Comparison of ENCODE assay signal across 22 cellular contexts in genomic region chr3:45536316-45536715, GRCh38. TPM values are rescaled to one million over a fixed set of nuclear protein-coding genes. Genes with fewer than 3 reads are reported as not detected.
DNase-seq lines count a peak whose midpoint lies in the region; ATAC-seq, FAIRE-seq and TF ChIP-seq lines count a peak whose summit lies in the region.
"Had no signal": no experiment of that assay in that cellular context is flagged by ENCODE, and none has a peak within 500 bp of the region (broad histone marks: within the 10 kb centered on the region; RNA-seq: fewer than 3 reads in every experiment).

No MANE protein-coding gene starts in this region.

- H3K9me3 ChIP-seq in keratinocyte (ENCODE audit: control insufficient read depth, low read depth, low read length), result no peaks in the 10 kb centered on the region
- H3K9me3 ChIP-seq in upper lobe of left lung, result no peaks in the 10 kb centered on the region

- H3K9me1 ChIP-seq in keratinocyte (ENCODE audit: control insufficient read depth, extremely low read depth, insufficient read depth, low read length), result no peaks in the 10 kb centered on the region

- H3K27ac Mint-ChIP-seq in GM23338 (peak overlapping the region; percentile 9; the same call in 1 of the 2 replicates), brain (peak overlapping the region in 3 of 5 experiments; percentile 68 to 96 (median 95)), type B pancreatic cell (peak overlapping the region; percentile 52)
- H3K27ac Mint-ChIP-seq in activated T-helper 17 cell treated with anti-CD3 and anti-CD28 coated beads, Interleukin-2, amount 50 U/mL, for 72 hours, result no peak overlapping the region
- H3K27ac Mint-ChIP-seq: IgD-negative memory B cell had no signal

- H2AFZ ChIP-seq in GM23338 (no peak overlapping the region), keratinocyte (ENCODE audit: control insufficient read depth, low read length) (no peak overlapping the region)

- no peaks in the 10 kb centered on the region for H3K79me2 ChIP-seq in GM23338 (replicated peaks; ENCODE audit: insufficient read depth)
- no peaks in the 10 kb centered on the region for H3K79me2 ChIP-seq in keratinocyte (ENCODE audit: control insufficient read depth, insufficient read depth, low read length)

- peak; percentile 77 for ATAC-seq in GM23338
- ATAC-seq in activated T-helper 17 cell treated with anti-CD3 and anti-CD28 coated beads, Interleukin-2, amount 50 U/mL, for 72 hours (replicated peaks), result no peak
- no peak for ATAC-seq in GM19467 (IDR thresholded peaks at IDR 0.05; ENCODE audit: unreplicated experiment)
- no peak for ATAC-seq in upper lobe of left lung (ENCODE audit: low FRiP score in 2 of 2)
- ATAC-seq: SK-N-SH treated with all-trans-retinoic acid at 6 μM for 48 hours had no signal

- H3K27me3 Mint-ChIP-seq in GM23338 (ENCODE audit: insufficient read depth, low read depth, poor library complexity), result peaks cover 4% of the 10 kb centered on the region
- H3K27me3 Mint-ChIP-seq in brain, result no peaks in the 10 kb centered on the region
- no peaks in the 10 kb centered on the region for H3K27me3 Mint-ChIP-seq in type B pancreatic cell
- H3K27me3 Mint-ChIP-seq in activated T-helper 17 cell treated with anti-CD3 and anti-CD28 coated beads, Interleukin-2, amount 50 U/mL, for 72 hours, result no peaks in the 10 kb centered on the region
- H3K27me3 Mint-ChIP-seq: IgD-negative memory B cell had no signal

- H3K27ac ChIP-seq in GM23338 (ENCODE audit: low read depth) (no peak overlapping the region), keratinocyte (ENCODE audit: control insufficient read depth, insufficient read depth, low read length) (no peak overlapping the region), upper lobe of left lung (peak overlapping the region in 2 of 4 donors; percentile 40 to 69)
- H3K27ac ChIP-seq: HL-60 had no signal

- no peaks in the 10 kb centered on the region for H3K27me3 ChIP-seq in GM23338 (ENCODE audit: insufficient read depth)
- no peaks in the 10 kb centered on the region for H3K27me3 ChIP-seq in keratinocyte (ENCODE audit: control insufficient read depth, extremely low read depth, insufficient read depth, low read length)
- H3K27me3 ChIP-seq in upper lobe of left lung, result no peaks in the 10 kb centered on the region

- H3K36me3 Mint-ChIP-seq in GM23338 (ENCODE audit: low read depth) (peaks cover 12% of the 10 kb centered on the region; the same call in 1 of the 3 replicates), brain (peaks cover 19% of the 10 kb centered on the region), type B pancreatic cell (peaks cover 14% of the 10 kb centered on the region)
- peaks cover 20% of the 10 kb centered on the region for H3K36me3 Mint-ChIP-seq in activated T-helper 17 cell treated with anti-CD3 and anti-CD28 coated beads, Interleukin-2, amount 50 U/mL, for 72 hours (ENCODE audit: low read depth)

- H3K4me1 ChIP-seq in GM23338 (ENCODE audit: insufficient read depth), result no peaks in the 10 kb centered on the region
- peaks cover 9% of the 10 kb centered on the region for H3K4me1 ChIP-seq in keratinocyte (ENCODE audit: control insufficient read depth, extremely low read depth, insufficient read depth, low read length)
- peaks cover 34 to 50% (median 49%) of the 10 kb centered on the region in 4 donors for H3K4me1 ChIP-seq in upper lobe of left lung

- H4K20me1 ChIP-seq in GM23338 (replicated peaks; ENCODE audit: insufficient read depth) (peaks cover 12% of the 10 kb centered on the region; the same call in 1 of the 2 replicates), keratinocyte (ENCODE audit: control insufficient read depth, extremely low read depth, insufficient read depth, low read length) (no peaks in the 10 kb centered on the region)

- H3K4me1 Mint-ChIP-seq in GM23338 (peaks cover 8% of the 10 kb centered on the region; the same call in 2 of the 3 replicates), brain (peaks cover 34% of the 10 kb centered on the region), type B pancreatic cell (ENCODE audit: unreplicated experiment) (peaks cover 14% of the 10 kb centered on the region)
- H3K4me1 Mint-ChIP-seq in activated T-helper 17 cell treated with anti-CD3 and anti-CD28 coated beads, Interleukin-2, amount 50 U/mL, for 72 hours, result no peaks in the 10 kb centered on the region
- H3K4me1 Mint-ChIP-seq: IgD-negative memory B cell had no signal

- no peak for TF ChIP-seq EP300 in upper lobe of left lung (IDR thresholded peaks at IDR 0.05)

- no peak overlapping the region for H3K4me3 ChIP-seq in GM23338
- no peak overlapping the region for H3K4me3 ChIP-seq in keratinocyte (ENCODE audit: control insufficient read depth in 2 of 3, extremely low read depth in 1 of 3, insufficient read depth in 2 of 3, low read depth in 1 of 3, low read length in 3 of 3)
- no peak overlapping the region for H3K4me3 ChIP-seq in upper lobe of left lung

- H3K4me2 ChIP-seq in GM23338 (no peak overlapping the region), keratinocyte (ENCODE audit: control insufficient read depth, extremely low read depth, insufficient read depth, low read depth, low read length) (peak overlapping the region; percentile 44)

- no peak for TF ChIP-seq CTCF in GM23338 (conservative IDR thresholded peaks at IDR 0.05; ENCODE audit: low read depth in 2 of 2)
- no peak for TF ChIP-seq CTCF in brain (conservative IDR thresholded peaks at IDR 0.05)
- TF ChIP-seq CTCF in keratinocyte (optimal IDR thresholded peaks at IDR 0.05 in 1 of 3, IDR thresholded peaks at IDR 0.05 in 1 of 3, conservative IDR thresholded peaks at IDR 0.05 in 1 of 3; ENCODE audit: extremely low read depth in 1 of 3, insufficient read depth in 2 of 3, low read length in 3 of 3), result no peak
- TF ChIP-seq CTCF in type B pancreatic cell (conservative IDR thresholded peaks at IDR 0.05), result no peak
- no peak for TF ChIP-seq CTCF in upper lobe of left lung (IDR thresholded peaks at IDR 0.05)

- FAIRE-seq in keratinocyte (lab: Jason Lieb, UNC), result peak; percentile 71
- FAIRE-seq: HTR-8/SVneo, RCC 7860 had no signal

- TF ChIP-seq POLR2A in upper lobe of left lung (IDR thresholded peaks at IDR 0.05), result no peak

- DNase-seq in GM23338 (ENCODE audit: low spot score), result no peak
- DNase-seq in keratinocyte (ENCODE audit: low read depth, low spot score), result no peak
- no peak for DNase-seq in type B pancreatic cell (ENCODE audit: extremely low spot score, unreplicated experiment)
- no peak for DNase-seq in upper lobe of left lung
- DNase-seq: DMS79 treated with DMSO at 0.1 percent for 48 hours; H9; Karpas-422; NCI-H1092; NCI-H146; NCI-H2081; NCI-H748 treated with DMSO at 0.1 percent for 48 hours; NK-92 treated with Interleukin-12 subunit alpha and Interleukin-12 subunit beta, amount 100 ng/mL, for 24 hours; SHP77 had no signal

- H3F3A ChIP-seq in GM23338 (replicated peaks; ENCODE audit: low read depth), result no peaks in the 10 kb centered on the region

- dilution Hi-C loops in keratinocyte (cut with MboI; ENCODE audit: extremely low pct_ligation_motif_present, low sequenced_read_pairs), result no loop called here

- no peak overlapping the region for H3K9ac ChIP-seq in keratinocyte (ENCODE audit: control insufficient read depth, extremely low read depth, insufficient read depth, low read length)

- H3K9me3 Mint-ChIP-seq in GM23338 (no peaks in the 10 kb centered on the region), brain (no peaks in the 10 kb centered on the region), type B pancreatic cell (no peaks in the 10 kb centered on the region)
- H3K9me3 Mint-ChIP-seq in activated T-helper 17 cell treated with anti-CD3 and anti-CD28 coated beads, Interleukin-2, amount 50 U/mL, for 72 hours, result no peaks in the 10 kb centered on the region
- H3K9me3 Mint-ChIP-seq: CD14-positive monocyte, H9, IgD-negative memory B cell had no signal

- H3K36me3 ChIP-seq in GM23338 (ENCODE audit: insufficient read depth) (no peaks in the 10 kb centered on the region; the same call in 1 of the 2 replicates), keratinocyte (ENCODE audit: control insufficient read depth in 2 of 2, extremely low read depth in 1 of 2, insufficient read depth in 2 of 2, low read length in 2 of 2) (peaks cover 5 to 11% of the 10 kb centered on the region in 2 experiments), upper lobe of left lung (no peaks in the 10 kb centered on the region)

- H3K4me3 Mint-ChIP-seq in GM23338 (no peak overlapping the region), brain (no peak overlapping the region), type B pancreatic cell (no peak overlapping the region)
- no peak overlapping the region for H3K4me3 Mint-ChIP-seq in activated T-helper 17 cell treated with anti-CD3 and anti-CD28 coated beads, Interleukin-2, amount 50 U/mL, for 72 hours
- H3K4me3 Mint-ChIP-seq: CD14-positive monocyte, H9, IgD-negative memory B cell had no signal

- 84 to 90% methylated on average over 5 of the region's 5 CpGs for WGBS in upper lobe of left lung, 2 donors

- H3K9me2 ChIP-seq in GM23338 (ENCODE audit: insufficient read depth), result no peaks in the 10 kb centered on the region

TF ChIP-seq in GM23338, 12 proteins besides CTCF, POLR2A, EP300 and RAD21 (continues in another document):
- TF ChIP-seq CREB1 (CRISPR knock-in tag; IDR thresholded peaks at IDR 0.05; ENCODE audit: low read depth) (no peak), NANOG (IDR thresholded peaks at IDR 0.05; ENCODE audit: borderline replicate concordance) (no peak), EZH2 (IDR thresholded peaks at IDR 0.05; ENCODE audit: low read depth, unreplicated experiment) (no peak), EZH2phosphoT487 (IDR thresholded peaks at IDR 0.05; ENCODE audit: unreplicated experiment) (no peak), JUNB (IDR thresholded peaks at IDR 0.05; ENCODE audit: unreplicated experiment) (no peak), ZNF114 (CRISPR knock-in tag; IDR thresholded peaks at IDR 0.05) (no peak)

RNA-seq across cellular contexts. Expression of gene LIMD1, which starts 58.2 kb away (rescaled TPM):
- 21.8 and 31.5 TPM in 2 replicates for total RNA-seq in GM23338 (2014; rRNA removed; shearing (Covaris generic))
- polyA plus RNA-seq in GM23338 (2016; fragmentation: Nextera tagmentation; extraction: Ambion mirVana), result 8.3 and 10.2 TPM in 2 replicates
- 1.3 TPM for polyA plus RNA-seq in brain (ENCODE audit: insufficient read depth, low read depth, low replicate concordance)
- polyA plus RNA-seq in keratinocyte, result 4.7 to 7.1 TPM (median 7.1 TPM) in 3 replicates
- 1.2 TPM for polyA plus RNA-seq in keratinocyte (2011; ENCODE audit: low read depth)
- 3.3 TPM in 2 replicates for polyA plus RNA-seq in keratinocyte (2011; cell fraction: cytosol; rRNA removed)
- 12.5 and 15.0 TPM in 2 replicates for polyA plus RNA-seq in keratinocyte (2011; cell fraction: nucleus; rRNA removed)
- polyA plus RNA-seq in keratinocyte (2012; ENCODE audit: low replicate concordance), result 3.2 and 6.3 TPM in 2 replicates
- polyA minus RNA-seq in keratinocyte, result 22.9 to 26.4 TPM (median 26.1 TPM) in 3 replicates
- polyA minus RNA-seq in keratinocyte (2011; cell fraction: cytosol; rRNA and poly(A)+ RNA removed), result 6.3 TPM
- polyA minus RNA-seq in keratinocyte (2011; cell fraction: nucleus; rRNA and poly(A)+ RNA removed), result 13.7 and 16.4 TPM in 2 replicates
- 24.1 and 26.2 TPM in 2 replicates for total RNA-seq in type B pancreatic cell (ENCODE audit: low replicate concordance)
- 10 to 100 TPM; 27.6 to 46.5 TPM for total RNA-seq in activated T-helper 17 cell treated with anti-CD3 and anti-CD28 coated beads, Interleukin-2, amount 50 U/mL, for 72 hours
- 100 to 1,000 TPM in 2 of 6 donors, 10 to 100 TPM in 4; 78.6 to 176 (median 87.8) TPM for total RNA-seq in upper lobe of left lung
